In genomic region chr11:84719935-84720577, GRCh38 we compare ENCODE assay signal across 8 cellular contexts.
DNase-seq lines count a peak whose midpoint lies in the region; ATAC-seq and TF ChIP-seq lines count a peak whose summit lies in the region.

No MANE protein-coding gene starts in this region.

- peak overlapping the region in 3 of 4 donors; percentile 0 to 62 (median 57) for H3K27ac ChIP-seq in body of pancreas
- no peak overlapping the region for H3K27ac ChIP-seq in lung (ENCODE audit: low read depth in 1 of 2, low read length in 1 of 2)
- no peak overlapping the region for H3K27ac ChIP-seq in thyroid gland

- 0 to 1% methylated on average over 22 to 26 of the region's 26 CpGs for WGBS in body of pancreas, 2 donors
- WGBS in lung, 2 donors = 3% methylated on average over 22 to 26 of the region's 26 CpGs
- 2 to 3% methylated on average over 26 of the region's 26 CpGs for WGBS in thyroid gland, 2 donors

- no peaks in the 10 kb centered on the region for H3K36me3 Mint-ChIP-seq in activated CD4-positive, alpha-beta T cell treated with anti-CD3 and anti-CD28 coated beads for 36 hours (ENCODE audit: low read depth)

- H3K4me3 ChIP-seq in body of pancreas (peak overlapping the region; percentile 13 to 40), lung (peak overlapping the region; percentile 44), thyroid gland (replicated peaks in 1 of 3) (peak overlapping the region in 2 of 3 donors; percentile 30 to 44)

- intact Hi-C loops in activated CD4-positive, alpha-beta T cell treated with anti-CD3 and anti-CD28 coated beads for 36 hours (cut with DNase I, micrococcal nuclease) = no loop called here
- intact Hi-C loops in body of pancreas (cut with DNase I) (loop anchor here (10.0 kb wide), 1 partner anchor 165 kb away; no protein-coding TSS in a partner anchor), thyroid gland (cut with DNase I) (no loop called here)

- peaks cover 4% of the 10 kb centered on the region for H3K9me3 Mint-ChIP-seq in activated CD4-positive, alpha-beta T cell treated with anti-CD3 and anti-CD28 coated beads for 36 hours (ENCODE audit: low read depth)

- TF ChIP-seq POLR2A in body of pancreas (IDR thresholded peaks at IDR 0.05) (no peak), thyroid gland (IDR thresholded peaks at IDR 0.05) (no peak)

- H3K27ac Mint-ChIP-seq in activated CD4-positive, alpha-beta T cell treated with anti-CD3 and anti-CD28 coated beads for 36 hours = no peak overlapping the region

- H3K4me1 Mint-ChIP-seq in activated CD4-positive, alpha-beta T cell treated with anti-CD3 and anti-CD28 coated beads for 36 hours = peaks cover 4% of the 10 kb centered on the region

- ATAC-seq in activated CD4-positive, alpha-beta T cell treated with anti-CD3 and anti-CD28 coated beads for 36 hours = no peak
- peak; percentile 49 for ATAC-seq in body of pancreas
- no peak for ATAC-seq in lung (ENCODE audit: insufficient read depth, low FRiP score)
- ATAC-seq in HG02571 (IDR thresholded peaks at IDR 0.05; ENCODE audit: unreplicated experiment) = no peak
- ATAC-seq in GM21737 (IDR thresholded peaks at IDR 0.05; ENCODE audit: unreplicated experiment) = no peak

- peaks cover 3% of the 10 kb centered on the region for H3K27me3 Mint-ChIP-seq in activated CD4-positive, alpha-beta T cell treated with anti-CD3 and anti-CD28 coated beads for 36 hours

- peak; percentile 4 for DNase-seq in activated CD4-positive, alpha-beta T cell treated with anti-CD3 and anti-CD28 coated beads for 36 hours
- no peak for DNase-seq in activated CD4-positive, alpha-beta T cell treated with anti-CD3 and anti-CD28 coated beads for 4 hours
- peak in 3 of 4 donors; percentile 15 to 35 (median 19) for DNase-seq in body of pancreas
- DNase-seq in lung (ENCODE audit: low spot score) = no peak
- DNase-seq in thyroid gland = peak in 1 of 2 donors; percentile 21
- DNase-seq in AML-193 (lab: John Stamatoyannopoulos, UW) = no peak

- TF ChIP-seq CTCF in body of pancreas (IDR thresholded peaks at IDR 0.05) (no peak), lung (IDR thresholded peaks at IDR 0.05; ENCODE audit: control extremely low read depth, extremely low read depth) (no peak), thyroid gland (IDR thresholded peaks at IDR 0.05) (no peak)

- H3K36me3 ChIP-seq in body of pancreas (replicated peaks in 1 of 2; ENCODE audit: insufficient read depth in 1 of 2, low read depth in 2 of 2) (no peaks in the 10 kb centered on the region), lung (ENCODE audit: control insufficient read depth in 2 of 2, insufficient read depth in 2 of 2, low read length in 2 of 2) (no peaks in the 10 kb centered on the region), thyroid gland (no peaks in the 10 kb centered on the region)

- CTCF ChIA-PET in activated CD4-positive, alpha-beta T cell treated with anti-CD3 and anti-CD28 coated beads for 36 hours (lab: Charles Lee) = interaction anchor here (0.7 to 1.3 kb wide), 3 partner anchors 8 to 161 kb away, joined by 3 to 4 read pairs (median 4); no protein-coding TSS in a partner anchor

- H3K27me3 ChIP-seq in body of pancreas (no peaks in the 10 kb centered on the region), lung (ENCODE audit: control insufficient read depth, insufficient read depth) (no peaks in the 10 kb centered on the region), thyroid gland (no peaks in the 10 kb centered on the region)

- H3K9me3 ChIP-seq in body of pancreas (no peaks in the 10 kb centered on the region), lung (ENCODE audit: control insufficient read depth in 2 of 2, insufficient read depth in 1 of 2, low read length in 1 of 2) (no peaks in the 10 kb centered on the region), thyroid gland (no peaks in the 10 kb centered on the region)

- peak overlapping the region; percentile 59 for H3K4me3 Mint-ChIP-seq in activated CD4-positive, alpha-beta T cell treated with anti-CD3 and anti-CD28 coated beads for 36 hours

- POLR2A ChIA-PET in activated CD4-positive, alpha-beta T cell treated with anti-CD3 and anti-CD28 coated beads for 36 hours (lab: Charles Lee) = no interaction called here

- H3K4me1 ChIP-seq in body of pancreas = peaks cover 7% of the 10 kb centered on the region
- peaks cover 0 to 6% of the 10 kb centered on the region in 2 donors for H3K4me1 ChIP-seq in lung (ENCODE audit: control insufficient read depth in 2 of 2, insufficient read depth in 2 of 2, low read length in 2 of 2)
- H3K4me1 ChIP-seq in thyroid gland = peaks cover 4 to 7% of the 10 kb centered on the region in 2 donors

Comparison
In these comparisons a context has a peak if more than half of its experiments do, and no peak if none do; other contexts are left out.
1. DNase-seq: peak in activated CD4-positive, alpha-beta T cell treated with anti-CD3 and anti-CD28 coated beads for 36 hours (single experiment) and body of pancreas (3 of 4); none in activated CD4-positive, alpha-beta T cell treated with anti-CD3 and anti-CD28 coated beads for 4 hours (0 of 2), lung (single experiment) and AML-193 (0 of 2).
2. H3K27ac ChIP-seq: peak in body of pancreas (3 of 4); none in lung (0 of 2) and thyroid gland (0 of 3).
3. Peak in every context shown above with its lines, with median percentiles within 50 percentile points of each other: H3K4me3 ChIP-seq.